In genomic region chr2:145751634-145752033, GRCh38 we compare ENCODE assay signal across 8 cellular contexts.
DNase-seq lines count a peak whose midpoint lies in the region; ATAC-seq lines count a peak whose summit lies in the region.

No MANE protein-coding gene starts in this region.

- intact Hi-C loops in left cardiac atrium (cut with DNase I): no loop called here

- H3K4me3 ChIP-seq in skin epidermis: no peak overlapping the region

- H3K4me1 Mint-ChIP-seq in activated CD8-positive, alpha-beta memory T cell treated with anti-CD3 and anti-CD28 coated beads, Interleukin-2, amount 10 ng/mL, durations not matched to agents 7 days and 5 days: peaks cover 17% of the 10 kb centered on the region

- no peak overlapping the region for H3K27ac Mint-ChIP-seq in activated CD8-positive, alpha-beta memory T cell treated with anti-CD3 and anti-CD28 coated beads, Interleukin-2, amount 10 ng/mL, durations not matched to agents 7 days and 5 days

- H3K27ac ChIP-seq in skin epidermis: peak overlapping the region in 16 of 21 experiments; percentile 20 to 78 (median 61)

- CTCF ChIA-PET in activated CD8-positive, alpha-beta memory T cell treated with anti-CD3 and anti-CD28 coated beads, Interleukin-2, amount 10 ng/mL, durations not matched to agents 7 days and 5 days (lab: Charles Lee): no interaction called here

- no peak for DNase-seq in activated CD8-positive, alpha-beta memory T cell treated with anti-CD3 and anti-CD28 coated beads, Interleukin-2, amount 10 ng/mL, durations not matched to agents 7 days and 5 days
- DNase-seq in activated CD8-positive, alpha-beta memory T cell treated with anti-CD3 and anti-CD28 coated beads, Interleukin-2, amount 50 U/mL, for 48 hours: no peak
- DNase-seq in SKM-1 treated with dmso at 0.1 percent for 144 hours (lab: John Stamatoyannopoulos, UW; ENCODE audit: unreplicated experiment) (peak; percentile 95), left cardiac atrium (no peak), NCI-H2171 treated with DMSO at 0.1 percent for 48 hours (lab: John Stamatoyannopoulos, UW) (no peak), NCI-H1417 treated with DMSO at 0.1 percent for 48 hours (lab: John Stamatoyannopoulos, UW) (no peak)

- H3K27me3 Mint-ChIP-seq in activated CD8-positive, alpha-beta memory T cell treated with anti-CD3 and anti-CD28 coated beads, Interleukin-2, amount 10 ng/mL, durations not matched to agents 7 days and 5 days: peaks cover 22% of the 10 kb centered on the region

- H3K4me3 Mint-ChIP-seq in activated CD8-positive, alpha-beta memory T cell treated with anti-CD3 and anti-CD28 coated beads, Interleukin-2, amount 10 ng/mL, durations not matched to agents 7 days and 5 days: no peak overlapping the region

- no peaks in the 10 kb centered on the region for H3K9me3 Mint-ChIP-seq in activated CD8-positive, alpha-beta memory T cell treated with anti-CD3 and anti-CD28 coated beads, Interleukin-2, amount 10 ng/mL, durations not matched to agents 7 days and 5 days (ENCODE audit: low read depth)

- H3K36me3 Mint-ChIP-seq in activated CD8-positive, alpha-beta memory T cell treated with anti-CD3 and anti-CD28 coated beads, Interleukin-2, amount 10 ng/mL, durations not matched to agents 7 days and 5 days: no peaks in the 10 kb centered on the region

- peak; percentile 36 for ATAC-seq in activated CD8-positive, alpha-beta memory T cell treated with anti-CD3 and anti-CD28 coated beads, Interleukin-2, amount 10 ng/mL, durations not matched to agents 7 days and 5 days
- ATAC-seq in HG03095 (IDR thresholded peaks at IDR 0.05; ENCODE audit: unreplicated experiment) (peak; percentile 87), left cardiac atrium (peak; percentile 60 to 89)

Comparison
In these comparisons a context has a peak if more than half of its experiments do, and no peak if none do; other contexts are left out.
1. ATAC-seq: peak in every context shown above with its lines; median percentile 87 in HG03095; 74 in left cardiac atrium; 36 in activated CD8-positive, alpha-beta memory T cell treated with anti-CD3 and anti-CD28 coated beads, Interleukin-2, amount 10 ng/mL, durations not matched to agents 7 days and 5 days.